ENCODE assay signal across 12 cellular contexts in the genomic region with DNA sequence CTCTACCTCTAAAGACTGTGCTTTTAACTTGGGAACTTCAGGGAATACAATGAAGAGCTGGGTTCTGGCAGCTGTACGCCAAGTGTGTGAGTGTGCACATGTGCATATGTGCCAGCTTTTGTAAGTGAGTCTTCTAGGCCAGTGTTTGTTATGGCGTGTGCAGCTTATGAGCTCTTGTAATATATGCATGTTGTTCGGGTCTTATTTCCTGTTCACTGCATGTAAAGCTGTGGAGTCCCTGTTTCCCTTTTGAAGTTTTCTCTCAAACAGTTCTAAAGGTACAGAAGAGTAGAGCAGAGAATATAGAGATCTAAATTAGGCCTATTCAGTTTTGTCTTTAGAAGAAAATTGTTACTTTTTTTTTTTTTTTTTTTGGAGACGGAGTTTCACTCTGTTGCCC. TPM values are rescaled to one million over a fixed set of nuclear protein-coding genes. Genes with fewer than 3 reads are reported as not detected.
A peak's percentile ranks its signal among the peaks of the same experiment; 100 is the strongest.
DNase-seq lines count a peak whose midpoint lies in the region; ATAC-seq, FAIRE-seq and TF ChIP-seq lines count a peak whose summit lies in the region.
"Had no signal": no experiment of that assay in that cellular context is flagged by ENCODE, and none has a peak within 500 bp of the region (broad histone marks: within the 10 kb centered on the region; RNA-seq: fewer than 3 reads in every experiment).

No MANE protein-coding gene starts in this region.

- peaks cover 8% of the 10 kb centered on the region; the same call in 1 of the 2 replicates for H3K79me2 ChIP-seq in OCI-LY3 (ENCODE audit: low read length)

- H3K27me3 Mint-ChIP-seq in natural killer cell (ENCODE audit: low read depth in 2 of 2) = no peaks in the 10 kb centered on the region

- H3K27ac Mint-ChIP-seq in natural killer cell = peak overlapping the region; percentile 69 to 84

- peak overlapping the region; percentile 30 for H3K4me2 ChIP-seq in OCI-LY3 (ENCODE audit: low read length)

- no peak overlapping the region for H3K4me3 ChIP-seq in OCI-LY3 (ENCODE audit: low read length)
- H3K4me3 ChIP-seq in foreskin fibroblast (ENCODE audit: low read depth in 1 of 2, low read length in 2 of 2) = no peak overlapping the region
- H3K4me3 ChIP-seq: lung had no signal

- TF ChIP-seq CTCF in OCI-LY3 (IDR thresholded peaks at IDR 0.05; ENCODE audit: low read depth, low read length) = no peak
- TF ChIP-seq CTCF in natural killer cell (IDR thresholded peaks at IDR 0.05) = no peak
- TF ChIP-seq CTCF in foreskin fibroblast (IDR thresholded peaks at IDR 0.05; ENCODE audit: low read depth, low read length) = no peak

- H3K9ac ChIP-seq in OCI-LY3 (ENCODE audit: low read length) = no peak overlapping the region

- peak; percentile 5 for FAIRE-seq in GM12891 (lab: Jason Lieb, UNC)

- H3K27ac ChIP-seq in OCI-LY3 (ENCODE audit: low read length) = no peak overlapping the region

- H3K36me3 ChIP-seq in OCI-LY3 (replicated peaks; ENCODE audit: low read depth, low read length) = peaks cover 19% of the 10 kb centered on the region

- ATAC-seq in GM21825 (IDR thresholded peaks at IDR 0.05; ENCODE audit: unreplicated experiment) (peak; percentile 41), natural killer cell (peak; percentile 32 to 66 (median 55))
- ATAC-seq: HCT116, PC-3 had no signal

- intact Hi-C loops in natural killer cell (cut with micrococcal nuclease) = loop anchor here (2.0 kb wide), 1 partner anchor 17 kb away; no protein-coding TSS in a partner anchor

- DNase-seq in GM12891 (ENCODE audit: insufficient read length, low spot score) (no peak), natural killer cell (no peak), NCI-H2029 (lab: John Stamatoyannopoulos, UW) (no peak), foreskin fibroblast (no peak), NCI-H1417 (lab: John Stamatoyannopoulos, UW) (no peak)
- DNase-seq: DMS53; PC-3; stimulated activated CD4-positive, alpha-beta T cell treated with anti-CD3 and anti-CD28 coated beads, Interleukin-4, amount 100 ng/mL, for 4 hours had no signal

- peaks cover 82 to 85% of the 10 kb centered on the region in 2 donors for H3K4me1 Mint-ChIP-seq in natural killer cell

- H4K20me1 ChIP-seq in OCI-LY3 (ENCODE audit: insufficient read depth, low read length) = no peaks in the 10 kb centered on the region

- no peak for TF ChIP-seq POLR2A in GM12891 (IDR thresholded peaks at IDR 0.05; ENCODE audit: low read depth, low read length)

- no peaks in the 10 kb centered on the region for H3K9me3 ChIP-seq in OCI-LY3 (ENCODE audit: insufficient read depth, low read length)

- no peaks in the 10 kb centered on the region for H3K27me3 ChIP-seq in OCI-LY3 (ENCODE audit: low read depth, low read length)

- H3K9me3 Mint-ChIP-seq in natural killer cell = no peaks in the 10 kb centered on the region

- peak overlapping the region; percentile 65 for H3K4me3 Mint-ChIP-seq in natural killer cell

- no peak overlapping the region for H2AFZ ChIP-seq in OCI-LY3 (ENCODE audit: low read depth, low read length)

- H3K4me1 ChIP-seq in OCI-LY3 (ENCODE audit: low read length) = peaks cover 55% of the 10 kb centered on the region

- peaks cover 19% of the 10 kb centered on the region for H3K36me3 Mint-ChIP-seq in natural killer cell

TF ChIP-seq in GM12891, 5 proteins besides CTCF, POLR2A, EP300 and RAD21:
- TF ChIP-seq POU2F2 (IDR thresholded peaks at IDR 0.05; ENCODE audit: low read depth, low read length) = 0 out of 2 replicates have a peak, but pooled peaks have one; percentile 48
- TF ChIP-seq PAX5 (IDR thresholded peaks at IDR 0.05; ENCODE audit: insufficient read depth, low read length, severe bottlenecking) = no peak

RNA-seq across cellular contexts. Expression of gene TGFBR1, which starts 30.6 kb away (rescaled TPM):
- polyA plus RNA-seq in GM12891 (2012; ENCODE audit: low read depth, missing spikeins) = 4.2 TPM
- 100 to 1,000 TPM in 2 of 3 donors, 10 to 100 TPM in 1; 78.0 to 120 (median 113) TPM for total RNA-seq in natural killer cell
